ENCODE assay signal across 9 cellular contexts in genomic region chr13:114109646-114110045, GRCh38.
DNase-seq lines count a peak whose midpoint lies in the region.
"Had no signal": no experiment of that assay in that cellular context is flagged by ENCODE, and none has a peak within 500 bp of the region (broad histone marks: within the 10 kb centered on the region; RNA-seq: fewer than 3 reads in every experiment).

No MANE protein-coding gene starts in this region.

- in situ Hi-C loops in ACHN (cut with HindIII; ENCODE audit: low pct_ligation_motif_present, low pct_unique_long_range_greater_than_20kb, low sequenced_read_pairs) = no loop called here

- DNase-seq in NCI-H2171 treated with DMSO at 0.1 percent for 48 hours (lab: John Stamatoyannopoulos, UW) (peak; percentile 25), NCI-H2171 (lab: John Stamatoyannopoulos, UW) (no peak), left kidney (ENCODE audit: low read depth, low spot score) (peak; percentile 32), superior temporal gyrus (ENCODE audit: extremely low spot score) (peak; percentile 38), ACHN (no peak), NCI-H748 treated with DMSO at 0.1 percent for 48 hours (lab: John Stamatoyannopoulos, UW) (no peak)
- DNase-seq in activated T-cell treated with anti-CD3 and anti-CD28 coated beads, Interleukin-2, amount 50 U/mL, for 48 hours = peak; percentile 63 to 69
- no peak for DNase-seq in NK-92 treated with Interleukin-12 subunit alpha and Interleukin-12 subunit beta, amount 100 ng/mL, for 24 hours (lab: John Stamatoyannopoulos, UW)
- DNase-seq: activated gamma-delta T cell treated with Interleukin-2 at 50 U/mL for 16 hours had no signal

Comparison
In these comparisons a context has a peak if more than half of its experiments do, and no peak if none do; other contexts are left out.
1. DNase-seq: peak in NCI-H2171 treated with DMSO at 0.1 percent for 48 hours (single experiment), activated T-cell treated with anti-CD3 and anti-CD28 coated beads, Interleukin-2, amount 50 U/mL, for 48 hours (2 of 2), left kidney (single experiment) and superior temporal gyrus (single experiment); none in NCI-H2171 (single experiment), NK-92 treated with Interleukin-12 subunit alpha and Interleukin-12 subunit beta, amount 100 ng/mL, for 24 hours (single experiment), ACHN (single experiment) and NCI-H748 treated with DMSO at 0.1 percent for 48 hours (single experiment).